ENCODE assay signal across 17 cellular contexts in genomic region chr20:62318411-62319345, GRCh38. TPM values are rescaled to one million over a fixed set of nuclear protein-coding genes. Genes with fewer than 3 reads are reported as not detected.
DNase-seq lines count a peak whose midpoint lies in the region; ATAC-seq and TF ChIP-seq lines count a peak whose summit lies in the region.
"Had no signal": no experiment of that assay in that cellular context is flagged by ENCODE, and none has a peak within 500 bp of the region (broad histone marks: within the 10 kb centered on the region; RNA-seq: fewer than 3 reads in every experiment).

No MANE protein-coding gene starts in this region.

- no peak overlapping the region for H3K18ac ChIP-seq in mesenchymal stem cell (ENCODE audit: low read depth in 1 of 2, low read length in 2 of 2)

- H3K27ac Mint-ChIP-seq in activated CD8-positive, alpha-beta T cell treated with anti-CD3 and anti-CD28 coated beads for 36 hours: no peak overlapping the region
- H3K27ac Mint-ChIP-seq: activated B cell treated with CpG ODN at 0.5 μM for 24 hours, nephron had no signal

- no peak overlapping the region for H2BK12ac ChIP-seq in mesenchymal stem cell (ENCODE audit: low read length in 2 of 2)

- H3K4me3 Mint-ChIP-seq in activated CD8-positive, alpha-beta T cell treated with anti-CD3 and anti-CD28 coated beads for 36 hours: no peak overlapping the region
- H3K4me3 Mint-ChIP-seq: activated B cell treated with CpG ODN at 0.5 μM for 24 hours; central memory CD8-positive, alpha-beta T cell; nephron had no signal

- no peaks in the 10 kb centered on the region for H3K9me3 ChIP-seq in mesenchymal stem cell (ENCODE audit: control insufficient read depth, low read length)
- H3K9me3 ChIP-seq in MM.1S (replicated peaks; ENCODE audit: insufficient read depth, low read length): no peaks in the 10 kb centered on the region
- H3K9me3 ChIP-seq: gastrocnemius medialis had no signal

- no peaks in the 10 kb centered on the region for H3K9me2 ChIP-seq in MM.1S (replicated peaks; ENCODE audit: insufficient read depth, low read length)

- no peak overlapping the region for H3K14ac ChIP-seq in mesenchymal stem cell (ENCODE audit: low read length in 2 of 2)

- peak; percentile 51 for DNase-seq in DMS 273 (lab: John Stamatoyannopoulos, UW; ENCODE audit: unreplicated experiment)
- no peak for DNase-seq in DMS 273 treated with DMSO at 0.1 percent for 48 hours (lab: John Stamatoyannopoulos, UW)
- DNase-seq in ELR (ENCODE audit: low read depth): peak; percentile 45
- DNase-seq in activated CD8-positive, alpha-beta T cell treated with anti-CD3 and anti-CD28 coated beads for 36 hours: peak; percentile 32
- DNase-seq in mesenchymal stem cell: peak; percentile 36
- DNase-seq in Ammon's horn (ENCODE audit: low spot score): no peak
- no peak for DNase-seq in MM.1S
- DNase-seq: activated B cell treated with CpG ODN at 0.5 μM for 24 hours; CD4-positive, CD25-positive, alpha-beta regulatory T cell; gastrocnemius medialis; NCI-H2029 treated with DMSO at 0.1 percent for 48 hours; NCI-H524 had no signal

- CTCF ChIA-PET in activated CD8-positive, alpha-beta T cell treated with anti-CD3 and anti-CD28 coated beads for 36 hours (lab: Charles Lee): no interaction called here

- H3K27me3 ChIP-seq in mesenchymal stem cell (ENCODE audit: control insufficient read depth in 1 of 2, insufficient read depth in 1 of 2, low read length in 2 of 2) (no peaks in the 10 kb centered on the region), MM.1S (replicated peaks; ENCODE audit: insufficient read depth, low read length) (no peaks in the 10 kb centered on the region)
- H3K27me3 ChIP-seq: gastrocnemius medialis had no signal

- H3K27ac ChIP-seq in mesenchymal stem cell (ENCODE audit: low read length, poor library complexity, severe bottlenecking): no peak overlapping the region
- H3K27ac ChIP-seq in MM.1S (ENCODE audit: low read length): no peak overlapping the region
- H3K27ac ChIP-seq: 22Rv1, gastrocnemius medialis, PC-9 had no signal

- POLR2A ChIA-PET in activated CD8-positive, alpha-beta T cell treated with anti-CD3 and anti-CD28 coated beads for 36 hours (lab: Charles Lee): no interaction called here

- H4K8ac ChIP-seq in mesenchymal stem cell (ENCODE audit: low read length): no peak overlapping the region

- peaks cover 29% of the 10 kb centered on the region for H3K79me1 ChIP-seq in mesenchymal stem cell (replicated peaks; ENCODE audit: low read length, poor library complexity, severe bottlenecking)

- WGBS in mesenchymal stem cell: 96% methylated on average over 34 of the region's 36 CpGs

- H3K4me3 ChIP-seq in mesenchymal stem cell (ENCODE audit: insufficient read depth in 1 of 2, low read depth in 1 of 2, low read length in 2 of 2): no peak overlapping the region
- H3K4me3 ChIP-seq in MM.1S (ENCODE audit: low read length): no peak overlapping the region
- H3K4me3 ChIP-seq: gastrocnemius medialis, PC-9 had no signal

- no peak overlapping the region for H3K23ac ChIP-seq in mesenchymal stem cell (ENCODE audit: low read length in 2 of 2)

- H3F3A ChIP-seq in MM.1S (ENCODE audit: insufficient read depth, low read length): peaks cover 6% of the 10 kb centered on the region; the same call in 1 of the 2 replicates

- peaks cover 7% of the 10 kb centered on the region for H3K4me1 ChIP-seq in mesenchymal stem cell (ENCODE audit: control insufficient read depth, insufficient read depth, low read depth, low read length)
- no peaks in the 10 kb centered on the region for H3K4me1 ChIP-seq in MM.1S (ENCODE audit: low read length)
- H3K4me1 ChIP-seq: gastrocnemius medialis had no signal

- H2BK15ac ChIP-seq in mesenchymal stem cell (ENCODE audit: low read depth, poor library complexity, severe bottlenecking): no peak overlapping the region

- no peak overlapping the region for H2BK120ac ChIP-seq in mesenchymal stem cell (ENCODE audit: low read depth, low read length)

- intact Hi-C loops in activated CD8-positive, alpha-beta T cell treated with anti-CD3 and anti-CD28 coated beads for 36 hours (cut with micrococcal nuclease): no loop called here

- H2AFZ ChIP-seq in mesenchymal stem cell (ENCODE audit: low read depth, low read length) (no peak overlapping the region), MM.1S (ENCODE audit: low read length) (no peak overlapping the region)
- H2AFZ ChIP-seq: PC-9 had no signal

- H3K4me2 ChIP-seq in mesenchymal stem cell (ENCODE audit: low read length, poor library complexity, severe bottlenecking) (no peak overlapping the region), MM.1S (ENCODE audit: low read depth, low read length) (no peak overlapping the region)
- H3K4me2 ChIP-seq: PC-9 had no signal

- no peak overlapping the region for H4K91ac ChIP-seq in mesenchymal stem cell (ENCODE audit: low read length)

- ATAC-seq in activated CD8-positive, alpha-beta T cell treated with anti-CD3 and anti-CD28 coated beads for 36 hours: peak; percentile 40
- ATAC-seq in HG02759 (IDR thresholded peaks at IDR 0.05; ENCODE audit: unreplicated experiment): no peak
- ATAC-seq: gastrocnemius medialis had no signal

- no peaks in the 10 kb centered on the region for H3K36me3 Mint-ChIP-seq in activated CD8-positive, alpha-beta T cell treated with anti-CD3 and anti-CD28 coated beads for 36 hours (ENCODE audit: low read depth)
- H3K36me3 Mint-ChIP-seq: CD4-positive, CD25-positive, alpha-beta regulatory T cell had no signal

- no peak overlapping the region for H3K4ac ChIP-seq in mesenchymal stem cell (ENCODE audit: low read depth in 1 of 2, low read length in 2 of 2)

- no peak overlapping the region for H2BK5ac ChIP-seq in mesenchymal stem cell (ENCODE audit: low read depth, low read length, poor library complexity, severe bottlenecking)

- no peaks in the 10 kb centered on the region for H3K79me2 ChIP-seq in MM.1S (ENCODE audit: low read length)

- peaks cover 32 to 91% of the 10 kb centered on the region in 2 experiments for H3K36me3 ChIP-seq in mesenchymal stem cell (ENCODE audit: control insufficient read depth in 1 of 2, insufficient read depth in 2 of 2, low read depth in 1 of 2, low read length in 2 of 2)
- no peaks in the 10 kb centered on the region for H3K36me3 ChIP-seq in MM.1S (replicated peaks; ENCODE audit: insufficient read depth, low read length)

- no peak overlapping the region for H3K9ac ChIP-seq in mesenchymal stem cell (ENCODE audit: low read length)
- no peak overlapping the region for H3K9ac ChIP-seq in MM.1S (ENCODE audit: low read length)

- no peaks in the 10 kb centered on the region for H4K20me1 ChIP-seq in MM.1S (ENCODE audit: insufficient read depth, low read length)

- H3K27me3 Mint-ChIP-seq in activated CD8-positive, alpha-beta T cell treated with anti-CD3 and anti-CD28 coated beads for 36 hours: no peaks in the 10 kb centered on the region
- H3K27me3 Mint-ChIP-seq: activated B cell treated with CpG ODN at 0.5 μM for 24 hours; central memory CD8-positive, alpha-beta T cell had no signal

- no peaks in the 10 kb centered on the region for H3K9me3 Mint-ChIP-seq in activated CD8-positive, alpha-beta T cell treated with anti-CD3 and anti-CD28 coated beads for 36 hours
- H3K9me3 Mint-ChIP-seq: activated B cell treated with CpG ODN at 0.5 μM for 24 hours; CD4-positive, CD25-positive, alpha-beta regulatory T cell; central memory CD8-positive, alpha-beta T cell; nephron had no signal

- no peak overlapping the region for H2AK5ac ChIP-seq in mesenchymal stem cell (ENCODE audit: low read length, severe bottlenecking)

- no peak for TF ChIP-seq CTCF in activated CD8-positive, alpha-beta T cell treated with anti-CD3 and anti-CD28 coated beads for 36 hours (IDR thresholded peaks at IDR 0.05)
- TF ChIP-seq CTCF in MM.1S (IDR thresholded peaks at IDR 0.05; ENCODE audit: low read length): no peak

- no peaks in the 10 kb centered on the region for H3K4me1 Mint-ChIP-seq in activated CD8-positive, alpha-beta T cell treated with anti-CD3 and anti-CD28 coated beads for 36 hours (ENCODE audit: low read depth)
- H3K4me1 Mint-ChIP-seq: activated B cell treated with CpG ODN at 0.5 μM for 24 hours; central memory CD8-positive, alpha-beta T cell; nephron had no signal

RNA-seq across cellular contexts. Expression of gene ADRM1, which starts 15.9 kb away (rescaled TPM):
- total RNA-seq in activated CD8-positive, alpha-beta T cell treated with anti-CD3 and anti-CD28 coated beads for 36 hours: 100 to 1,000 TPM; 110 to 115 TPM
- polyA plus RNA-seq in mesenchymal stem cell (2013, experiment 1 of 2): 99.6 TPM
- polyA plus RNA-seq in mesenchymal stem cell (2013, experiment 2 of 2): 97.9 TPM

RNA-seq across cellular contexts. Expression of gene LAMA5, which starts 48.4 kb away (rescaled TPM):
- total RNA-seq in activated CD8-positive, alpha-beta T cell treated with anti-CD3 and anti-CD28 coated beads for 36 hours: under 1 TPM; 0.25 to 0.76 TPM
- 70.0 TPM for polyA plus RNA-seq in mesenchymal stem cell (2013, experiment 1 of 2)
- polyA plus RNA-seq in mesenchymal stem cell (2013, experiment 2 of 2): 65.1 TPM

Comparison
In these comparisons a context has a peak if more than half of its experiments do, and no peak if none do; other contexts are left out.
1. DNase-seq: peak in DMS 273 (single experiment), ELR (single experiment), activated CD8-positive, alpha-beta T cell treated with anti-CD3 and anti-CD28 coated beads for 36 hours (single experiment) and mesenchymal stem cell (single experiment); none in DMS 273 treated with DMSO at 0.1 percent for 48 hours (single experiment), Ammon's horn (single experiment) and MM.1S (single experiment).